9 cellular contexts compared by ENCODE assay signal in the genomic region with DNA sequence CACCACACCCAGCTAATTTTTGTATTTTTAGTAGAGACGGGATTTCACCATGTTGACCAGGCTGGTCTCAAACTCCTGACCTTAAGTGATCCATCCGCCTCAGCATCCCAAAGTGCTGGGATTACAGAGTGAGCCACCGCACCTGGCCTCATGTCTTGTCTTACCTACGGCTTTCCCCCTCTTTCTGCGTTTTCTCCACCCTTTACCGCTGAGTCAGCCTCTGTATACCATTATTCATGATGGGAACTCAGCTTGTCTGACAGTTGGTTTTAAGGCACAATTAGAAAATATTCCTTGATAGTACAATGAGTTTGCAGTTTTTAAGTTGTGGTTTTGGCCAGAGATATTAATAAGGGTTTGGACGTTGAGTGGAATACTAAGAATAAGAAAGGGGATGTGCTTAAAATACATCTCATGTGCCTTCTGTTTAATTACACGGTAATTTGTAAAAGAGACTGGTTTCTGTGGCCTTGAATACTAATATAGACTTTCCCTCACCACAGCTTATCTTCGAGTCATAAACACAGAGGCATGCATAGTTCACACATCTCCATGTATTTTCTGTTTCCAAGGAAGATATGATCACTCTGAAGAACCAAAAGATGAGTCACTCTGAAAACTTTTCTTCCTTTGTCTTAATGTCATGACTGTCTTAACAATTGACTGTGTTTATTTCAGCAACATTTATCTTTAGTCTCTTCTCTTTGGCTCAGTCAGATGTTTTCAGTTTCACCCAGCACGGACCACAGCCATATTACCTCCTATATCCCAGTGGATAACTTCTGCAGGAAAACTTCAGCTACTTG. TPM values are rescaled to one million over a fixed set of nuclear protein-coding genes. Genes with fewer than 3 reads are reported as not detected.
DNase-seq lines count a peak whose midpoint lies in the region; ATAC-seq and TF ChIP-seq lines count a peak whose summit lies in the region.
"Had no signal": no experiment of that assay in that cellular context is flagged by ENCODE, and none has a peak within 500 bp of the region (broad histone marks: within the 10 kb centered on the region; RNA-seq: fewer than 3 reads in every experiment).

No MANE protein-coding gene starts in this region.

- peak in 1 of 7 experiments; percentile 27 for DNase-seq in CD8-positive, alpha-beta T cell
- no peak for DNase-seq in activated naive CD8-positive, alpha-beta T cell treated with anti-CD3 and anti-CD28 coated beads, Interleukin-2, amount 10 ng/mL, durations not matched to agents 7 days and 5 days
- DNase-seq in right lobe of liver, result no peak
- no peak for DNase-seq in NCI-H345 (lab: John Stamatoyannopoulos, UW)
- no peak for DNase-seq in NCI-H748 (lab: John Stamatoyannopoulos, UW; ENCODE audit: unreplicated experiment)
- no peak for DNase-seq in sciatic nerve (ENCODE audit: low spot score)

- no peak for TF ChIP-seq POLR2A in right lobe of liver (IDR thresholded peaks at IDR 0.05)

- ATAC-seq in CD8-positive, alpha-beta T cell, result no peak
- peak; percentile 19 for ATAC-seq in activated naive CD8-positive, alpha-beta T cell treated with anti-CD3 and anti-CD28 coated beads, Interleukin-2, amount 10 ng/mL, durations not matched to agents 7 days and 5 days (ENCODE audit: low read depth)
- peak; percentile 19 to 70 (median 40) for ATAC-seq in right lobe of liver
- ATAC-seq in GM18519 (IDR thresholded peaks at IDR 0.05; ENCODE audit: low FRiP score, unreplicated experiment), result no peak
- ATAC-seq in sciatic nerve, result no peak

- H3K36me3 Mint-ChIP-seq in CD8-positive, alpha-beta T cell, result peaks cover 19% of the 10 kb centered on the region
- H3K36me3 Mint-ChIP-seq in activated naive CD8-positive, alpha-beta T cell treated with anti-CD3 and anti-CD28 coated beads, Interleukin-2, amount 10 ng/mL, durations not matched to agents 7 days and 5 days, result peaks cover 26% of the 10 kb centered on the region

- H3K27me3 ChIP-seq in CD8-positive, alpha-beta T cell (ENCODE audit: insufficient read depth, low read length), result no peaks in the 10 kb centered on the region
- H3K27me3 ChIP-seq in HUES6 (ENCODE audit: control insufficient read depth, insufficient read depth, low read length), result no peaks in the 10 kb centered on the region
- H3K27me3 ChIP-seq in right lobe of liver, result no peaks in the 10 kb centered on the region
- H3K27me3 ChIP-seq: neutrophil had no signal

- CTCF ChIA-PET in CD8-positive, alpha-beta T cell (lab: Charles Lee), result interaction anchor here (0.9 to 6.5 kb wide), 7 partner anchors 10 to 57 kb away, joined by 3 to 40 read pairs (median 16); no protein-coding TSS in a partner anchor

- H3K9ac ChIP-seq in HUES6 (ENCODE audit: low read length), result no peak overlapping the region

- intact Hi-C loops in CD8-positive, alpha-beta T cell (cut with DNase I, micrococcal nuclease), result loop anchor here in 1 of 2 experiments (1.0 kb wide), 1 partner anchor 10 kb away; no protein-coding TSS in a partner anchor
- intact Hi-C loops in right lobe of liver (cut with DNase I), result no loop called here
- intact Hi-C loops in sciatic nerve (cut with DNase I), result no loop called here

- peaks cover 72% of the 10 kb centered on the region for H3K4me1 Mint-ChIP-seq in CD8-positive, alpha-beta T cell (ENCODE audit: low read depth)
- peaks cover 54% of the 10 kb centered on the region for H3K4me1 Mint-ChIP-seq in activated naive CD8-positive, alpha-beta T cell treated with anti-CD3 and anti-CD28 coated beads, Interleukin-2, amount 10 ng/mL, durations not matched to agents 7 days and 5 days

- POLR2A ChIA-PET in CD8-positive, alpha-beta T cell (lab: Charles Lee), result interaction anchor here (0.7 to 5.7 kb wide), 7 partner anchors 9 to 53 kb away, joined by 3 to 34 read pairs (median 4); a partner anchor contains a TSS
- POLR2A ChIA-PET in activated naive CD8-positive, alpha-beta T cell treated with anti-CD3 and anti-CD28 coated beads, Interleukin-2, amount 10 ng/mL, durations not matched to agents 7 days and 5 days (lab: Charles Lee), result interaction anchor here (0.7 to 6.1 kb wide), 9 partner anchors 10 to 923 kb away, joined by 3 to 39 read pairs (median 24); a partner anchor contains a TSS

- no peak overlapping the region for H3K27ac ChIP-seq in CD8-positive, alpha-beta T cell (ENCODE audit: low read depth, low read length)
- H3K27ac ChIP-seq in HUES6 (ENCODE audit: low read depth, low read length), result peak overlapping the region; percentile 19; the same call in 1 of the 2 replicates
- peak overlapping the region in 1 of 3 donors; percentile 22 for H3K27ac ChIP-seq in right lobe of liver
- H3K27ac ChIP-seq: neutrophil had no signal

- no peaks in the 10 kb centered on the region for H3K36me3 ChIP-seq in CD8-positive, alpha-beta T cell (ENCODE audit: insufficient read depth, low read length)
- H3K36me3 ChIP-seq in HUES6 (ENCODE audit: control insufficient read depth, insufficient read depth, low read length) (no peaks in the 10 kb centered on the region), right lobe of liver (no peaks in the 10 kb centered on the region)
- H3K36me3 ChIP-seq: neutrophil had no signal

- H3K4me1 ChIP-seq in CD8-positive, alpha-beta T cell (ENCODE audit: insufficient read depth, low read length), result peaks cover 54% of the 10 kb centered on the region
- peaks cover 14% of the 10 kb centered on the region; the same call in 1 of the 2 replicates for H3K4me1 ChIP-seq in HUES6 (ENCODE audit: control insufficient read depth, insufficient read depth, low read length)
- peaks cover 0 to 3% (median 0%) of the 10 kb centered on the region in 4 donors for H3K4me1 ChIP-seq in right lobe of liver

- H3K27ac Mint-ChIP-seq in CD8-positive, alpha-beta T cell, result peak overlapping the region; percentile 67
- peak overlapping the region; percentile 37 for H3K27ac Mint-ChIP-seq in activated naive CD8-positive, alpha-beta T cell treated with anti-CD3 and anti-CD28 coated beads, Interleukin-2, amount 10 ng/mL, durations not matched to agents 7 days and 5 days

- H3K4me3 ChIP-seq in CD8-positive, alpha-beta T cell (ENCODE audit: low read depth, low read length), result no peak overlapping the region
- H3K4me3 ChIP-seq in HUES6 (ENCODE audit: low read depth, low read length), result no peak overlapping the region
- H3K4me3 ChIP-seq in right lobe of liver, result no peak overlapping the region

- no peaks in the 10 kb centered on the region for H3K9me3 ChIP-seq in CD8-positive, alpha-beta T cell (ENCODE audit: low read length)
- H3K9me3 ChIP-seq in HUES6 (ENCODE audit: control insufficient read depth, insufficient read depth, low read depth, low read length) (no peaks in the 10 kb centered on the region), right lobe of liver (no peaks in the 10 kb centered on the region)
- H3K9me3 ChIP-seq: neutrophil had no signal

- H3K9me3 Mint-ChIP-seq in CD8-positive, alpha-beta T cell, result no peaks in the 10 kb centered on the region
- no peaks in the 10 kb centered on the region for H3K9me3 Mint-ChIP-seq in activated naive CD8-positive, alpha-beta T cell treated with anti-CD3 and anti-CD28 coated beads, Interleukin-2, amount 10 ng/mL, durations not matched to agents 7 days and 5 days

- no peaks in the 10 kb centered on the region for H3K27me3 Mint-ChIP-seq in CD8-positive, alpha-beta T cell (ENCODE audit: low read depth)
- no peaks in the 10 kb centered on the region for H3K27me3 Mint-ChIP-seq in activated naive CD8-positive, alpha-beta T cell treated with anti-CD3 and anti-CD28 coated beads, Interleukin-2, amount 10 ng/mL, durations not matched to agents 7 days and 5 days

- WGBS in right lobe of liver (ENCODE audit: insufficient coverage, low coverage, low lambda C conversion rate, missing lambda C conversion rate), result 56% methylated on average over 8 of the region's 10 CpGs

- H3K4me3 Mint-ChIP-seq in CD8-positive, alpha-beta T cell, result no peak overlapping the region
- peak overlapping the region; percentile 23 for H3K4me3 Mint-ChIP-seq in activated naive CD8-positive, alpha-beta T cell treated with anti-CD3 and anti-CD28 coated beads, Interleukin-2, amount 10 ng/mL, durations not matched to agents 7 days and 5 days

- no peak for TF ChIP-seq CTCF in CD8-positive, alpha-beta T cell (IDR thresholded peaks at IDR 0.05)
- TF ChIP-seq CTCF in right lobe of liver (IDR thresholded peaks at IDR 0.05), result no peak

RNA-seq across cellular contexts. Expression of a gene that starts 54.3 kb away (rescaled TPM):
- total RNA-seq in CD8-positive, alpha-beta T cell, result 100 to 1,000 TPM; 110 to 111 TPM
- total RNA-seq in activated naive CD8-positive, alpha-beta T cell treated with anti-CD3 and anti-CD28 coated beads, Interleukin-2, amount 10 ng/mL, durations not matched to agents 7 days and 5 days, result 100 to 1,000 TPM; 100 to 104 TPM
- total RNA-seq in right lobe of liver (10 to 100 TPM in 2 of 6 experiments, 1 to 10 TPM in 4; 4.7 to 13.0 (median 7.4) TPM), sciatic nerve (27.9 TPM)

Comparison
In these comparisons a context has a peak if more than half of its experiments do, and no peak if none do; other contexts are left out.
1. ATAC-seq: peak in activated naive CD8-positive, alpha-beta T cell treated with anti-CD3 and anti-CD28 coated beads, Interleukin-2, amount 10 ng/mL, durations not matched to agents 7 days and 5 days (single experiment) and right lobe of liver (4 of 4); none in CD8-positive, alpha-beta T cell (single experiment), GM18519 (single experiment) and sciatic nerve (single experiment).